Comparison of ENCODE assay signal across 1 cellular context in genomic region chr1:16172964-16173446, GRCh38.
TF ChIP-seq lines count a peak whose summit lies in the region.

No MANE protein-coding gene starts in this region.

TF ChIP-seq in endothelial cell of umbilical vein, 7 proteins besides CTCF, POLR2A, EP300 and RAD21:
- TF ChIP-seq MAX (IDR thresholded peaks at IDR 0.05; ENCODE audit: insufficient read depth, insufficient read length) (no peak), FOS (IDR thresholded peaks at IDR 0.05; ENCODE audit: borderline replicate concordance, insufficient read depth, low read length) (peak; percentile 21), GATA2 (IDR thresholded peaks at IDR 0.05; ENCODE audit: insufficient read depth, insufficient read length, low read depth, low read length) (peak; percentile 54)
TF ChIP-seq in endothelial cell of umbilical vein: peak in this region for 2.
